In the genomic region with DNA sequence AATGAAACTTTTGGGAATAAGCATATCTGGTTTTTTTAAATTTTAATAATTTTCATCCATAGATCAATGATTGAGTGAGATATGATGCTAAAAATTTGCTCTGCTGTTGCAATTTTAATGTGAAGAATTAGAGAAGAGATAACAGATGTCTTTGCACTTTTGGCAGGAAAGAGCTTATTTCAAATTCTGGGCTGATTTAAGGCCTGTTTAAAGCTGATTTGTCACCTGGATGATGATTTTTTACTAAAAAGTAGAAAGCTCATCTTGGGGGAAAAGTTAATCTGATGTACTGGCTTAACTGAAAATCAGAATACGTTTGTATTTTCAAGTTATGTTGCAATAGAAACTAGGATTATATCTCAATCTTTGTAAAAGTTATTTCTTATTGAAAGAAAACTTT, we compare ENCODE assay signal across 16 cellular contexts.
"Had no signal": no experiment of that assay in that cellular context is flagged by ENCODE, and none has a peak within 500 bp of the region (broad histone marks: within the 10 kb centered on the region; RNA-seq: fewer than 3 reads in every experiment).

No MANE protein-coding gene starts in this region.

- H3K4me3 Mint-ChIP-seq: immature natural killer cell; naive thymus-derived CD4-positive, alpha-beta T cell; nephron progenitor cell had no signal

- H3K4me3 ChIP-seq: dorsolateral prefrontal cortex, suprapubic skin, tibial artery, upper lobe of left lung, uterus had no signal

- H3K36me3 ChIP-seq: suprapubic skin, tibial artery, upper lobe of left lung, uterus had no signal

- DNase-seq: cortex of kidney; effector CD8-positive, alpha-beta T cell; immature natural killer cell; naive thymus-derived CD4-positive, alpha-beta T cell; nephron progenitor cell; right cardiac atrium; small intestine; stimulated activated CD4-positive, alpha-beta T cell treated with anti-CD3 and anti-CD28 coated beads, Interleukin-12 subunit alpha, Interleukin-12 subunit beta, amount 100 ng/mL, for 4 hours; stimulated activated CD4-positive, alpha-beta T cell treated with anti-CD3 and anti-CD28 coated beads, Interleukin-2, amount 100 ng/mL, for 48 hours; stimulated activated naive CD4-positive, alpha-beta T cell treated with Interleukin-2 at 50 U/mL for 16 hours; tibial artery; upper lobe of left lung; uterus had no signal

- H3K9me3 Mint-ChIP-seq: nephron progenitor cell had no signal

- H3K4me1 ChIP-seq: tibial artery, upper lobe of left lung had no signal

- H3K36me3 Mint-ChIP-seq: naive thymus-derived CD4-positive, alpha-beta T cell had no signal

- H3K4me1 Mint-ChIP-seq: immature natural killer cell; naive thymus-derived CD4-positive, alpha-beta T cell had no signal

- H3K27me3 ChIP-seq: dorsolateral prefrontal cortex, suprapubic skin, tibial artery, upper lobe of left lung, uterus had no signal

- H3K27ac ChIP-seq: suprapubic skin, tibial artery, upper lobe of left lung, uterus had no signal

- ATAC-seq: esophagus mucosa; naive thymus-derived CD4-positive, alpha-beta T cell; right cardiac atrium had no signal

- H3K27me3 Mint-ChIP-seq: naive thymus-derived CD4-positive, alpha-beta T cell had no signal

- H3K27ac Mint-ChIP-seq: immature natural killer cell; naive thymus-derived CD4-positive, alpha-beta T cell; nephron progenitor cell had no signal

- H3K9me3 ChIP-seq: suprapubic skin, tibial artery, upper lobe of left lung, uterus had no signal
